ENCODE assay signal across 12 cellular contexts in genomic region chr4:1215347-1216075, GRCh38. TPM values are rescaled to one million over a fixed set of nuclear protein-coding genes. Genes with fewer than 3 reads are reported as not detected.
DNase-seq lines count a peak whose midpoint lies in the region; ATAC-seq, FAIRE-seq and TF ChIP-seq lines count a peak whose summit lies in the region.
"Had no signal": no experiment of that assay in that cellular context is flagged by ENCODE, and none has a peak within 500 bp of the region (broad histone marks: within the 10 kb centered on the region; RNA-seq: fewer than 3 reads in every experiment).

No MANE protein-coding gene starts in this region.

- WGBS in stomach, 5 donors: 57 to 90% (median 81%) methylated on average over 14 to 26 of the region's 26 CpGs

- peak overlapping the region in 3 of 5 donors; percentile 18 to 74 (median 44) for H3K27ac ChIP-seq in stomach
- no peak overlapping the region for H3K27ac ChIP-seq in SJCRH30

- H3K36me3 ChIP-seq in stomach: peaks cover 41 to 87% (median 84%) of the 10 kb centered on the region in 4 donors
- H3K36me3 ChIP-seq in SJCRH30: peaks cover 42% of the 10 kb centered on the region

- no peak for DNase-seq in GM19239 (ENCODE audit: insufficient read length, low spot score)
- DNase-seq in activated CD4-positive, alpha-beta memory T cell treated with anti-CD3 and anti-CD28 coated beads for 36 hours: no peak
- peak; percentile 43 for DNase-seq in stomach
- DNase-seq in SJCRH30: no peak
- DNase-seq in T-cell: no peak
- DNase-seq: activated B cell treated with CpG ODN at 0.5 μM for 24 hours, islet precursor cell, KBM-7 had no signal

- no peaks in the 10 kb centered on the region for H3K9me3 Mint-ChIP-seq in activated CD4-positive, alpha-beta memory T cell treated with anti-CD3 and anti-CD28 coated beads for 36 hours
- no peaks in the 10 kb centered on the region for H3K9me3 Mint-ChIP-seq in T-cell
- H3K9me3 Mint-ChIP-seq: activated B cell treated with CpG ODN at 0.5 μM for 24 hours had no signal

- no peak for TF ChIP-seq POLR2A in stomach (IDR thresholded peaks at IDR 0.05)

- intact Hi-C loops in activated CD4-positive, alpha-beta memory T cell treated with anti-CD3 and anti-CD28 coated beads for 36 hours (cut with micrococcal nuclease): loop anchor here (2.0 kb wide), 1 partner anchor 15 kb away; no protein-coding TSS in a partner anchor
- intact Hi-C loops in stomach (cut with DNase I; ENCODE audit: low total_unique reads): no loop called here

- H3K4me1 ChIP-seq in stomach: peaks cover 23 to 84% (median 55%) of the 10 kb centered on the region in 4 donors
- H3K4me1 ChIP-seq in SJCRH30: no peaks in the 10 kb centered on the region

- no peak overlapping the region for H3K4me3 ChIP-seq in stomach
- H3K4me3 ChIP-seq in SJCRH30: no peak overlapping the region
- H3K4me3 ChIP-seq: prostate gland had no signal

- peaks cover 35% of the 10 kb centered on the region for H3K4me1 Mint-ChIP-seq in activated CD4-positive, alpha-beta memory T cell treated with anti-CD3 and anti-CD28 coated beads for 36 hours (ENCODE audit: low read depth)
- peaks cover 38 to 45% (median 41%) of the 10 kb centered on the region in 3 donors for H3K4me1 Mint-ChIP-seq in T-cell

- no peak for TF ChIP-seq EP300 in stomach (IDR thresholded peaks at IDR 0.05)

- no peak overlapping the region for H3K4me3 Mint-ChIP-seq in activated CD4-positive, alpha-beta memory T cell treated with anti-CD3 and anti-CD28 coated beads for 36 hours
- peak overlapping the region in 1 of 3 donors; percentile 3 for H3K4me3 Mint-ChIP-seq in T-cell
- H3K4me3 Mint-ChIP-seq: activated B cell treated with CpG ODN at 0.5 μM for 24 hours had no signal

- H3K27me3 ChIP-seq in stomach (no peaks in the 10 kb centered on the region), SJCRH30 (no peaks in the 10 kb centered on the region)

- POLR2A ChIA-PET in activated CD4-positive, alpha-beta memory T cell treated with anti-CD3 and anti-CD28 coated beads for 36 hours (lab: Charles Lee): interaction anchor here (1.2 kb wide), 1 partner anchor 32 kb away, joined by 3 read pairs; no protein-coding TSS in a partner anchor
- POLR2A ChIA-PET in T-cell (lab: Charles Lee): no interaction called here

- peak; percentile 76 for FAIRE-seq in GM19239 (lab: Jason Lieb, UNC)
- FAIRE-seq: endometrium had no signal

- CTCF ChIA-PET in activated CD4-positive, alpha-beta memory T cell treated with anti-CD3 and anti-CD28 coated beads for 36 hours (lab: Charles Lee): no interaction called here
- CTCF ChIA-PET in T-cell (lab: Charles Lee): interaction anchor here (0.6 to 0.7 kb wide), 2 partner anchors 31 to 50 kb away, joined by 3 read pairs; no protein-coding TSS in a partner anchor

- H3K9me3 ChIP-seq in stomach: no peaks in the 10 kb centered on the region
- no peaks in the 10 kb centered on the region for H3K9me3 ChIP-seq in SJCRH30 (replicated peaks)
- H3K9me3 ChIP-seq: prostate gland had no signal

- H3K27ac Mint-ChIP-seq in activated CD4-positive, alpha-beta memory T cell treated with anti-CD3 and anti-CD28 coated beads for 36 hours: peak overlapping the region; percentile 5
- peak overlapping the region in 1 of 2 donors; percentile 34 for H3K27ac Mint-ChIP-seq in T-cell

- H3K36me3 Mint-ChIP-seq in activated CD4-positive, alpha-beta memory T cell treated with anti-CD3 and anti-CD28 coated beads for 36 hours: peaks cover 19% of the 10 kb centered on the region
- H3K36me3 Mint-ChIP-seq in T-cell: peaks cover 8% of the 10 kb centered on the region

- no peak for TF ChIP-seq CTCF in stomach (IDR thresholded peaks at IDR 0.05)

- no peaks in the 10 kb centered on the region for H3K27me3 Mint-ChIP-seq in activated CD4-positive, alpha-beta memory T cell treated with anti-CD3 and anti-CD28 coated beads for 36 hours
- H3K27me3 Mint-ChIP-seq in T-cell: no peaks in the 10 kb centered on the region
- H3K27me3 Mint-ChIP-seq: activated B cell treated with CpG ODN at 0.5 μM for 24 hours had no signal

- ATAC-seq in HG02852 (IDR thresholded peaks at IDR 0.05; ENCODE audit: unreplicated experiment): peak; percentile 44
- ATAC-seq in T-cell (replicated peaks in 1 of 4): no peak
- no peak for ATAC-seq in GM19397 (IDR thresholded peaks at IDR 0.05; ENCODE audit: unreplicated experiment)

RNA-seq across cellular contexts. Expression of gene CTBP1, which starts 33.4 kb away (rescaled TPM):
- total RNA-seq in activated CD4-positive, alpha-beta memory T cell treated with anti-CD3 and anti-CD28 coated beads for 36 hours: 100 to 1,000 TPM; 154 to 162 TPM
- 100 to 1,000 TPM in 3 of 5 donors, 10 to 100 TPM in 2; 85.0 to 415 (median 227) TPM for total RNA-seq in stomach
- 10 to 100 TPM; 72.7 to 90.4 (median 83.5) TPM for polyA plus RNA-seq in stomach
- total RNA-seq in SJCRH30 (2014; rRNA removed; shearing (Covaris generic)): 141 and 143 TPM in 2 replicates
- 100 to 1,000 TPM; 185 to 232 (median 207) TPM for total RNA-seq in T-cell

RNA-seq across cellular contexts. Expression of gene SPON2, which starts 43.1 kb away (rescaled TPM):
- 1 to 10 TPM; 9.0 to 9.5 TPM for total RNA-seq in activated CD4-positive, alpha-beta memory T cell treated with anti-CD3 and anti-CD28 coated beads for 36 hours
- total RNA-seq in stomach: 100 to 1,000 TPM in 1 of 5 donors, 10 to 100 TPM in 4; 12.8 to 224 (median 63.9) TPM
- polyA plus RNA-seq in stomach: 10 to 100 TPM; 20.1 to 54.6 (median 40.6) TPM
- total RNA-seq in SJCRH30 (2014; rRNA removed; shearing (Covaris generic)): 2.5 and 3.2 TPM in 2 replicates
- 10 to 100 TPM; 13.6 to 39.8 (median 18.9) TPM for total RNA-seq in T-cell
